ENCODE assay signal across 20 cellular contexts in genomic region chr16:84863485-84863814, GRCh38.
"Had no signal": no experiment of that assay in that cellular context is flagged by ENCODE, and none has a peak within 500 bp of the region (broad histone marks: within the 10 kb centered on the region; RNA-seq: fewer than 3 reads in every experiment).

No MANE protein-coding gene starts in this region.

- H3K36me3 ChIP-seq: pancreas had no signal

- H3K4me3 ChIP-seq: left lung, lung, pancreas, prostate gland, sigmoid colon, spleen, thyroid gland, transverse colon, upper lobe of left lung, vagina had no signal

- H3K9me3 ChIP-seq: pancreas, prostate gland, thyroid gland, transverse colon, vagina had no signal

- ATAC-seq: left colon; left lung; pancreas; stimulated activated effector memory CD8-positive, alpha-beta T cell treated with anti-CD3 and anti-CD28 coated beads, Interleukin-12 subunit alpha, Interleukin-12 subunit beta, amount 100 ng/mL, for 72 hours; stimulated activated naive CD8-positive, alpha-beta T cell treated with anti-CD3 and anti-CD28 coated beads, Interleukin-15, amount 100 ng/mL, for 72 hours had no signal

- H3K27ac ChIP-seq: left lung, pancreas, spleen, thyroid gland, transverse colon, upper lobe of left lung, vagina had no signal

- DNase-seq: kidney glomerular epithelial cell; left colon; left lung; mesendoderm; naive B cell; pancreas; retina; sigmoid colon; small intestine; spleen; stimulated activated CD4-positive, alpha-beta T cell treated with anti-CD3 and anti-CD28 coated beads, Interleukin-4, amount 100 ng/mL, for 24 hours; stimulated activated naive CD4-positive, alpha-beta T cell treated with Interleukin-2 at 50 U/mL for 16 hours; stimulated activated naive CD8-positive, alpha-beta T cell treated with anti-CD3 and anti-CD28 coated beads, Interleukin-15, amount 100 ng/mL, for 72 hours; thyroid gland; transverse colon; upper lobe of left lung had no signal

- H3K4me1 ChIP-seq: left lung, pancreas, spleen, thyroid gland, upper lobe of left lung, vagina had no signal

- H3K27me3 ChIP-seq: pancreas, sigmoid colon, thyroid gland, transverse colon, upper lobe of left lung, vagina had no signal
